ENCODE assay signal across 8 cellular contexts in genomic region chr6:122995930-122996796, GRCh38. TPM values are rescaled to one million over a fixed set of nuclear protein-coding genes. Genes with fewer than 3 reads are reported as not detected.
A peak's percentile ranks its signal among the peaks of the same experiment; 100 is the strongest.
DNase-seq lines count a peak whose midpoint lies in the region; FAIRE-seq and TF ChIP-seq lines count a peak whose summit lies in the region.

A gene with protein sequence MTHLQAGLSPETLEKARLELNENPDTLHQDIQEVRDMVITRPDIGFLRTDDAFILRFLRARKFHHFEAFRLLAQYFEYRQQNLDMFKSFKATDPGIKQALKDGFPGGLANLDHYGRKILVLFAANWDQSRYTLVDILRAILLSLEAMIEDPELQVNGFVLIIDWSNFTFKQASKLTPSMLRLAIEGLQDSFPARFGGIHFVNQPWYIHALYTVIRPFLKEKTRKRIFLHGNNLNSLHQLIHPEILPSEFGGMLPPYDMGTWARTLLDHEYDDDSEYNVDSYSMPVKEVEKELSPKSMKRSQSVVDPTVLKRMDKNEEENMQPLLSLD (plus strand): TSS chr6:122996235. CDS start chr6:122997778, 1,543 bp downstream.

- no peak for FAIRE-seq in GM12892 (lab: Jason Lieb, UNC)

- peak within 1 kb of the TSS; percentile 76 for H3K4me3 Mint-ChIP-seq in progenitor cell of endocrine pancreas (ENCODE audit: low read depth)

- peaks cover 4% of the 10 kb centered on the region for H3K4me1 Mint-ChIP-seq in progenitor cell of endocrine pancreas (ENCODE audit: low read depth)

- DNase-seq in NCI-H748 (lab: John Stamatoyannopoulos, UW; ENCODE audit: unreplicated experiment) = peak; percentile 70
- peak; percentile 9 for DNase-seq in foreskin melanocyte
- peak; percentile 23 for DNase-seq in progenitor cell of endocrine pancreas (ENCODE audit: low spot score, unreplicated experiment)
- DNase-seq in GM12892 (ENCODE audit: insufficient read length) = no peak
- no peak for DNase-seq in NCI-H226
- DNase-seq in activated naive CD4-positive, alpha-beta T cell (lab: John Stamatoyannopoulos, UW) = no peak
- DNase-seq in SIG-M5 (lab: John Stamatoyannopoulos, UW) = no peak

- H3K27me3 Mint-ChIP-seq in progenitor cell of endocrine pancreas = peaks cover 54% of the 10 kb centered on the region

- no peaks in the 10 kb centered on the region for H3K9me3 Mint-ChIP-seq in progenitor cell of endocrine pancreas (ENCODE audit: low read depth)

- TF ChIP-seq CTCF in progenitor cell of endocrine pancreas (IDR thresholded peaks at IDR 0.05; ENCODE audit: unreplicated experiment) = no peak

- H3K9me3 ChIP-seq in ES-I3 (ENCODE audit: control insufficient read depth, insufficient read depth, low read length) = no peaks in the 10 kb centered on the region; the same call in 1 of the 2 replicates

- no peaks in the 10 kb centered on the region for H3K4me1 ChIP-seq in ES-I3 (ENCODE audit: insufficient read depth, low read length)

- peak within 1 kb of the TSS; percentile 61 for H3K27ac Mint-ChIP-seq in progenitor cell of endocrine pancreas

- no peak for TF ChIP-seq POLR2A in GM12892 (IDR thresholded peaks at IDR 0.05; ENCODE audit: low read depth, low read length)

- peak within 1 kb of the TSS; percentile 82 for H3K9ac ChIP-seq in ES-I3 (ENCODE audit: low read depth, low read length)

- no peaks in the 10 kb centered on the region for H3K36me3 ChIP-seq in ES-I3 (ENCODE audit: insufficient read depth, low read length)

- no peaks in the 10 kb centered on the region for H3K36me3 Mint-ChIP-seq in progenitor cell of endocrine pancreas (ENCODE audit: insufficient read depth)

RNA-seq across cellular contexts. Expression of the gene that starts here (rescaled TPM):
- 0.34 and 0.69 TPM in 2 replicates for total RNA-seq in progenitor cell of endocrine pancreas
- not detected for polyA plus RNA-seq in GM12892 (2012; ENCODE audit: missing spikeins)

Comparison
In these comparisons a context has a peak if more than half of its experiments do, and no peak if none do; other contexts are left out.
1. Peak in DNase-seq in progenitor cell of endocrine pancreas; RNA of the gene not detected or under 1 TPM.
2. DNase-seq: peak in NCI-H748 (single experiment) and foreskin melanocyte (single experiment); none in GM12892 (single experiment), NCI-H226 (single experiment), activated naive CD4-positive, alpha-beta T cell (0 of 4) and SIG-M5 (single experiment).